In genomic region chr2:201157694-201158093, GRCh38 we compare ENCODE assay signal across 8 cellular contexts. TPM values are rescaled to one million over a fixed set of nuclear protein-coding genes. Genes with fewer than 3 reads are reported as not detected.
DNase-seq lines count a peak whose midpoint lies in the region; ATAC-seq, FAIRE-seq and TF ChIP-seq lines count a peak whose summit lies in the region.

No MANE protein-coding gene starts in this region.

- H4K91ac ChIP-seq in IMR-90 (ENCODE audit: insufficient read depth, low read depth, low read length): no peak overlapping the region

- intact Hi-C loops in IMR-90 (cut with micrococcal nuclease): loop anchor here (1.0 to 2.0 kb wide), 3 partner anchors 40 to 253 kb away; partner anchors contain the start of gene HYCC2
- intact Hi-C loops in mammary epithelial cell (cut with micrococcal nuclease): loop anchor here (1.0 to 5.0 kb wide), 4 partner anchors 39 to 255 kb away; partner anchors contain the start of genes HYCC2 and ORC2
- intact Hi-C loops in naive thymus-derived CD4-positive, alpha-beta T cell (cut with micrococcal nuclease): loop anchor here (1.0 to 5.0 kb wide), 8 partner anchors 39 to 444 kb away; partner anchors contain the start of genes HYCC2 (in 2 of the 2) and ORC2 (in 1 of the 2)

- no peak for TF ChIP-seq RAD21 in A549 (conservative IDR thresholded peaks at IDR 0.05 in 1 of 2, IDR thresholded peaks at IDR 0.05 in 1 of 2)
- TF ChIP-seq RAD21 in IMR-90 (IDR thresholded peaks at IDR 0.05; ENCODE audit: low read length): no peak

- H3K36me3 Mint-ChIP-seq in naive thymus-derived CD4-positive, alpha-beta T cell: peaks cover 9 to 40% (median 22%) of the 10 kb centered on the region in 5 donors

- H3K9me3 Mint-ChIP-seq in naive thymus-derived CD4-positive, alpha-beta T cell: no peaks in the 10 kb centered on the region

- H3K4me2 ChIP-seq in A549 (peak overlapping the region; percentile 42), IMR-90 (ENCODE audit: low read depth, low read length) (no peak overlapping the region), mammary epithelial cell (ENCODE audit: insufficient read depth, low read depth, low read length) (no peak overlapping the region)

- peaks cover 14 to 36% (median 17%) of the 10 kb centered on the region in 7 donors for H3K4me1 Mint-ChIP-seq in naive thymus-derived CD4-positive, alpha-beta T cell

- H3K27me3 ChIP-seq in IMR-90 (ENCODE audit: control insufficient read depth, insufficient read depth, low read length) (no peaks in the 10 kb centered on the region), mammary epithelial cell (ENCODE audit: insufficient read depth, low read length) (no peaks in the 10 kb centered on the region)
- H3K27me3 ChIP-seq in naive thymus-derived CD4-positive, alpha-beta T cell (ENCODE audit: control insufficient read depth in 2 of 2, insufficient read depth in 2 of 2, low read length in 2 of 2): no peaks in the 10 kb centered on the region

- H3K9me1 ChIP-seq in IMR-90 (ENCODE audit: insufficient read depth, low read length): 0 out of 2 replicates have a peak, but pooled peaks cover under 1% of the 10 kb centered on the region

- H2AK9ac ChIP-seq in IMR-90 (replicated peaks; ENCODE audit: low read depth, low read length, poor library complexity): peak overlapping the region; percentile 48

- H3K4me3 Mint-ChIP-seq in naive thymus-derived CD4-positive, alpha-beta T cell: peak overlapping the region in 3 of 10 donors; percentile 16 to 64 (median 33)

- peak overlapping the region; percentile 11; the same call in 1 of the 2 replicates for H2BK120ac ChIP-seq in IMR-90 (ENCODE audit: low read depth, low read length)

- H2AK5ac ChIP-seq in IMR-90 (ENCODE audit: low read depth, low read length): peak overlapping the region; percentile 36; the same call in 1 of the 2 replicates

- peak overlapping the region; percentile 12; the same call in 1 of the 3 replicates for H2BK15ac ChIP-seq in IMR-90 (ENCODE audit: low read depth, low read length)

- H3K18ac ChIP-seq in IMR-90 (ENCODE audit: low read depth, low read length): 0 out of 2 replicates have a peak overlapping the region, but pooled peaks have one; percentile 21

- H3K27ac ChIP-seq in A549 (peak overlapping the region; percentile 77 to 85), IMR-90 (ENCODE audit: insufficient read depth, low read length) (peak overlapping the region; percentile 4; the same call in 1 of the 2 replicates), mammary epithelial cell (ENCODE audit: insufficient read depth, low read depth, low read length) (peak overlapping the region; percentile 81)
- peak overlapping the region; percentile 52 for H3K27ac ChIP-seq in naive thymus-derived CD4-positive, alpha-beta T cell (ENCODE audit: low read depth, low read length)

- POLR2A ChIA-PET in A549 (lab: Yijun Ruan, JAX): interaction anchor here (0.6 to 1.5 kb wide), 6 partner anchors 12 to 269 kb away, joined by 3 to 23 read pairs (median 3); partner anchors contain the start of genes CFLAR, NIF3L1, ORC2 and PPIL3
- POLR2A ChIA-PET in IMR-90 (lab: Charles Lee; ENCODE audit: unreplicated experiment): no interaction called here
- POLR2A ChIA-PET in naive thymus-derived CD4-positive, alpha-beta T cell (lab: Charles Lee): interaction anchor here (0.5 to 4.1 kb wide), 14 partner anchors 13 to 346 kb away, joined by 3 to 78 read pairs (median 5); partner anchors contain the start of genes BZW1, CASP10, CFLAR and CLK1

- DNase-seq in A549 (ENCODE audit: low read depth in 1 of 2, low spot score in 1 of 2) (no peak), IMR-90 (no peak), mammary epithelial cell (peak; percentile 92), GM19239 (ENCODE audit: insufficient read length, low spot score) (no peak), GM13976 (ENCODE audit: low spot score) (no peak)
- DNase-seq in naive thymus-derived CD4-positive, alpha-beta T cell: no peak

- TF ChIP-seq CTCF in A549 (IDR thresholded peaks at IDR 0.05) (no peak), IMR-90 (conservative IDR thresholded peaks at IDR 0.05; ENCODE audit: low read depth, low read length) (no peak), mammary epithelial cell (conservative IDR thresholded peaks at IDR 0.05 in 1 of 2, IDR thresholded peaks at IDR 0.05 in 1 of 2; ENCODE audit: extremely low read depth in 1 of 2, insufficient read depth in 1 of 2, low read depth in 1 of 2, low read length in 2 of 2) (no peak), GM13976 (IDR thresholded peaks at IDR 0.05; ENCODE audit: borderline replicate concordance, control extremely low read depth, extremely low read depth, insufficient read depth, missing control alignments) (no peak)

- CTCF ChIA-PET in A549 (lab: Yijun Ruan, JAX): interaction anchor here (0.7 to 4.6 kb wide), 38 partner anchors 9 to 410 kb away, joined by 3 to 108 read pairs (median 5); partner anchors contain the start of genes CFLAR and NDUFB3
- CTCF ChIA-PET in IMR-90 (lab: Yijun Ruan, JAX): interaction anchor here (0.6 to 2.4 kb wide), 12 partner anchors 10 to 554 kb away, joined by 3 to 12 read pairs (median 4); partner anchors contain the start of gene ORC2
- CTCF ChIA-PET in mammary epithelial cell (lab: Charles Lee; ENCODE audit: low non-redundant PET): interaction anchor here (0.6 to 1.1 kb wide), 3 partner anchors 13 to 195 kb away, joined by 3 to 13 read pairs (median 5); no protein-coding TSS in a partner anchor
- CTCF ChIA-PET in naive thymus-derived CD4-positive, alpha-beta T cell (lab: Charles Lee): interaction anchor here (0.6 to 4.4 kb wide), 24 partner anchors 9 to 444 kb away, joined by 3 to 68 read pairs (median 5); partner anchors contain the start of genes CASP10, CFLAR, HYCC2 and NDUFB3

- in situ Hi-C loops in IMR-90 (cut with MboI; ENCODE audit: low sequenced_read_pairs): no loop called here
- in situ Hi-C loops in mammary epithelial cell (cut with MboI; ENCODE audit: low sequenced_read_pairs in 2 of 2): loop anchor here in 1 of 2 donors (10.0 kb wide), 1 partner anchor 83 kb away; the partner anchor contains the start of genes HYCC2 and NDUFB3
- in situ Hi-C loops in GM13976 (cut with MboI; ENCODE audit: low sequenced_read_pairs, unreplicated experiment): no loop called here

- no peak overlapping the region for H3K56ac ChIP-seq in IMR-90 (ENCODE audit: extremely low read depth, insufficient read depth, low read length)

- no peaks in the 10 kb centered on the region for H4K20me1 ChIP-seq in IMR-90 (ENCODE audit: insufficient read depth, low read length)
- H4K20me1 ChIP-seq in mammary epithelial cell (ENCODE audit: insufficient read depth, low read length): no peaks in the 10 kb centered on the region

- no peaks in the 10 kb centered on the region for H3K9me3 ChIP-seq in A549
- H3K9me3 ChIP-seq in IMR-90 (ENCODE audit: control insufficient read depth, insufficient read depth, low read length): no peaks in the 10 kb centered on the region
- H3K9me3 ChIP-seq in mammary epithelial cell (replicated peaks; ENCODE audit: insufficient read depth, low read length): no peaks in the 10 kb centered on the region
- H3K9me3 ChIP-seq in naive thymus-derived CD4-positive, alpha-beta T cell (ENCODE audit: control insufficient read depth in 2 of 3, low read length in 3 of 3): no peaks in the 10 kb centered on the region

- peaks cover 28% of the 10 kb centered on the region for H3K79me2 ChIP-seq in mammary epithelial cell (ENCODE audit: insufficient read depth, low read length)

- H3K4ac ChIP-seq in IMR-90 (ENCODE audit: low read depth, low read length): peak overlapping the region; percentile 16; the same call in 1 of the 2 replicates

- H3K4me1 ChIP-seq in A549 (peaks cover 23% of the 10 kb centered on the region), IMR-90 (ENCODE audit: control insufficient read depth, insufficient read depth, low read length) (peaks cover 7% of the 10 kb centered on the region), mammary epithelial cell (ENCODE audit: insufficient read depth, low read length) (peaks cover 16% of the 10 kb centered on the region)
- H3K4me1 ChIP-seq in naive thymus-derived CD4-positive, alpha-beta T cell (ENCODE audit: control insufficient read depth in 2 of 2, insufficient read depth in 2 of 2, low read length in 2 of 2): peaks cover 6 to 7% of the 10 kb centered on the region in 2 donors

- H3K23ac ChIP-seq in IMR-90 (ENCODE audit: low read depth, low read length): peak overlapping the region; percentile 18; the same call in 1 of the 2 replicates

- ATAC-seq in A549 (peak; percentile 16 to 19; a peak in 4 of 6 replicates), GM19467 (IDR thresholded peaks at IDR 0.05; ENCODE audit: unreplicated experiment) (peak; percentile 14), IMR-90 (ENCODE audit: low read depth) (no peak), GM19328 (IDR thresholded peaks at IDR 0.05; ENCODE audit: unreplicated experiment) (no peak)
- ATAC-seq in naive thymus-derived CD4-positive, alpha-beta T cell: peak; percentile 61

- dilution Hi-C loops in IMR-90 (cut with HindIII; ENCODE audit: low sequenced_read_pairs, unreplicated experiment): no loop called here
- dilution Hi-C loops in mammary epithelial cell (cut with HindIII; ENCODE audit: low sequenced_read_pairs): no loop called here

- peak overlapping the region; percentile 1; the same call in 1 of the 2 replicates for H4K5ac ChIP-seq in IMR-90 (ENCODE audit: low read depth, low read length)

- H4K8ac ChIP-seq in IMR-90 (ENCODE audit: low read depth in 2 of 2, low read length in 2 of 2): peak overlapping the region; percentile 30 to 69; a peak in 3 of 4 replicates

- TF ChIP-seq POLR2A in A549 (IDR thresholded peaks at IDR 0.05; ENCODE audit: low read length) (no peak), IMR-90 (IDR thresholded peaks at IDR 0.05; ENCODE audit: low read depth, low read length) (no peak)

- BruUV-seq in IMR-90 (replicated peaks; lab: Mats Ljungman, UMichigan) (no TSS peak), mammary epithelial cell (replicated peaks; lab: Mats Ljungman, UMichigan) (no TSS peak)

- H3K9ac ChIP-seq in IMR-90 (ENCODE audit: low read depth, low read length) (no peak overlapping the region), mammary epithelial cell (ENCODE audit: insufficient read depth, low read length) (peak overlapping the region; percentile 54)

- peak overlapping the region; percentile 27 for H2BK5ac ChIP-seq in IMR-90 (ENCODE audit: low read depth, low read length, poor library complexity, severe bottlenecking)

- no peak overlapping the region for H3K4me3 ChIP-seq in A549
- H3K4me3 ChIP-seq in IMR-90 (ENCODE audit: insufficient read depth, low read depth, low read length): no peak overlapping the region
- H3K4me3 ChIP-seq in mammary epithelial cell (replicated peaks in 1 of 3; ENCODE audit: insufficient read depth in 1 of 3, low read depth in 2 of 3, low read length in 3 of 3): no peak overlapping the region
- no peak overlapping the region for H3K4me3 ChIP-seq in naive thymus-derived CD4-positive, alpha-beta T cell (ENCODE audit: low read length)

- peaks cover 15 to 29% of the 10 kb centered on the region in 2 experiments for H3K79me1 ChIP-seq in IMR-90 (ENCODE audit: low read depth in 1 of 2, low read length in 2 of 2)

- peak overlapping the region; percentile 26 to 93 (median 89) for H3K27ac Mint-ChIP-seq in naive thymus-derived CD4-positive, alpha-beta T cell

- H3K14ac ChIP-seq in IMR-90 (replicated peaks; ENCODE audit: low read depth, low read length): 0 out of 2 replicates have a peak overlapping the region, but pooled peaks have one; percentile 3

- 68% methylated on average over 4 of the region's 4 CpGs for WGBS in A549 (ENCODE audit: missing lambda C conversion rate)
- 73% methylated on average over 2 of the region's 4 CpGs; no CpG with 5 or more reads in 1 of the 2 experiments for WGBS in IMR-90 (ENCODE audit: extremely low coverage in 2 of 2, insufficient read length in 1 of 2), 2 experiments
- 14% methylated on average over 4 of the region's 4 CpGs for WGBS in mammary epithelial cell (ENCODE audit: low coverage, missing lambda C conversion rate)

- FAIRE-seq in A549 (lab: Jason Lieb, UNC) (no peak), GM19239 (lab: Jason Lieb, UNC) (no peak)

- H3K36me3 ChIP-seq in IMR-90 (ENCODE audit: control insufficient read depth, insufficient read depth, low read length): peaks cover 38% of the 10 kb centered on the region
- peaks cover 18% of the 10 kb centered on the region for H3K36me3 ChIP-seq in mammary epithelial cell (ENCODE audit: insufficient read depth, low read length)
- peaks cover 13 to 75% (median 27%) of the 10 kb centered on the region in 3 experiments for H3K36me3 ChIP-seq in naive thymus-derived CD4-positive, alpha-beta T cell (ENCODE audit: control insufficient read depth in 2 of 3, insufficient read depth in 3 of 3, low read length in 3 of 3)

- H2BK20ac ChIP-seq in IMR-90 (ENCODE audit: low read depth, low read length): peak overlapping the region; percentile 50; the same call in 1 of the 2 replicates

- no peaks in the 10 kb centered on the region for H3K27me3 Mint-ChIP-seq in naive thymus-derived CD4-positive, alpha-beta T cell

- H2AFZ ChIP-seq in IMR-90 (replicated peaks; ENCODE audit: low read length, poor library complexity) (peak overlapping the region; percentile 38), mammary epithelial cell (ENCODE audit: low read depth, low read length) (peak overlapping the region; percentile 63)

- TF ChIP-seq EP300 in A549 (IDR thresholded peaks at IDR 0.05): no peak

RNA-seq across cellular contexts. Expression of gene CASP10, which starts 25.2 kb away (rescaled TPM):
- polyA plus RNA-seq in A549 (2011; rRNA removed) (6.5 and 6.8 TPM in 2 replicates), A549 (2017; fragmentation: RNase III; extraction: RNeasy Plus Mini Kit Qiagen cat#74134 plus additional on column Dnase treatment) (2.6 to 3.0 TPM (median 2.8 TPM) in 3 replicates), IMR-90 (2012; rRNA removed) (0.12 and 0.13 TPM in 2 replicates), mammary epithelial cell (2.9 TPM)
- 1.5 and 1.8 TPM in 2 replicates for polyA plus RNA-seq in A549 (2012; cell fraction: cytosol; rRNA removed)
- 1.2 and 2.2 TPM in 2 replicates for polyA plus RNA-seq in A549 (2012; cell fraction: nucleus; rRNA removed)
- 9.6 and 10.5 TPM in 2 replicates for polyA minus RNA-seq in A549 (2011; rRNA and poly(A)+ RNA removed)
- total RNA-seq in IMR-90 (2012; rRNA removed) (0.28 and 0.90 TPM in 2 replicates), mammary epithelial cell (1 to 10 TPM; 4.5 to 5.7 TPM)
- 0.11 TPM in 1 of 2 replicates, not detected in the other for polyA plus RNA-seq in IMR-90 (2012; cell fraction: cytosol; rRNA removed)
- 0.24 and 0.32 TPM in 2 replicates for polyA plus RNA-seq in IMR-90 (2012; cell fraction: nucleus; rRNA removed; ENCODE audit: low replicate concordance)
- polyA minus RNA-seq in mammary epithelial cell: 8.0 TPM
- total RNA-seq in naive thymus-derived CD4-positive, alpha-beta T cell: 10 to 100 TPM; 29.0 to 49.8 (median 42.9) TPM
- 10 to 100 TPM; 15.9 to 18.9 TPM for polyA plus RNA-seq in naive thymus-derived CD4-positive, alpha-beta T cell

RNA-seq across cellular contexts. Expression of gene CFLAR, which starts 41.7 kb away (rescaled TPM):
- polyA plus RNA-seq in A549 (2011; rRNA removed) (64.0 and 89.4 TPM in 2 replicates), A549 (2017; fragmentation: RNase III; extraction: RNeasy Plus Mini Kit Qiagen cat#74134 plus additional on column Dnase treatment) (56.5 to 64.0 TPM (median 56.5 TPM) in 3 replicates), IMR-90 (2012; rRNA removed) (23.8 and 29.2 TPM in 2 replicates), mammary epithelial cell (20.6 TPM)
- polyA plus RNA-seq in A549 (2012; cell fraction: cytosol; rRNA removed): 41.6 and 47.7 TPM in 2 replicates
- polyA plus RNA-seq in A549 (2012; cell fraction: nucleus; rRNA removed): 44.8 and 63.7 TPM in 2 replicates
- polyA minus RNA-seq in A549 (2011; rRNA and poly(A)+ RNA removed): 65.7 and 70.3 TPM in 2 replicates
- total RNA-seq in IMR-90 (2012; rRNA removed) (48.3 and 59.9 TPM in 2 replicates), mammary epithelial cell (100 to 1,000 TPM in 1 of 2 donors, 10 to 100 TPM in 1; 77.3 to 114 TPM)
- 8.6 and 21.0 TPM in 2 replicates for polyA plus RNA-seq in IMR-90 (2012; cell fraction: cytosol; rRNA removed)
- polyA plus RNA-seq in IMR-90 (2012; cell fraction: nucleus; rRNA removed; ENCODE audit: low replicate concordance): 32.8 and 76.8 TPM in 2 replicates
- polyA minus RNA-seq in mammary epithelial cell: 64.2 TPM
- total RNA-seq in naive thymus-derived CD4-positive, alpha-beta T cell: 100 to 1,000 TPM; 168 to 253 (median 185) TPM
- 10 to 100 TPM; 63.9 to 95.7 TPM for polyA plus RNA-seq in naive thymus-derived CD4-positive, alpha-beta T cell

Comparison
In these comparisons a context has a peak if more than half of its experiments do, and no peak if none do; other contexts are left out.
1. ATAC-seq: peak in A549 (2 of 2), GM19467 (single experiment) and naive thymus-derived CD4-positive, alpha-beta T cell (single experiment); none in IMR-90 (single experiment) and GM19328 (single experiment).
2. H3K27ac ChIP-seq: peak in every context shown above with its lines; median percentile 81 in A549; 81 in mammary epithelial cell; 52 in naive thymus-derived CD4-positive, alpha-beta T cell; 4 in IMR-90.